15 cellular contexts compared by ENCODE assay signal in genomic region chr4:40478215-40478614, GRCh38.
A peak's percentile ranks its signal among the peaks of the same experiment; 100 is the strongest.
DNase-seq lines count a peak whose midpoint lies in the region; ATAC-seq and TF ChIP-seq lines count a peak whose summit lies in the region.
"Had no signal": no experiment of that assay in that cellular context is flagged by ENCODE, and none has a peak within 500 bp of the region (broad histone marks: within the 10 kb centered on the region; RNA-seq: fewer than 3 reads in every experiment).

No MANE protein-coding gene starts in this region.

- no peak overlapping the region for H3K4me3 ChIP-seq in heart left ventricle

- no peaks in the 10 kb centered on the region for H3K36me3 ChIP-seq in heart left ventricle

- TF ChIP-seq CTCF in CD14-positive monocyte (IDR thresholded peaks at IDR 0.05) (no peak), VCaP (conservative IDR thresholded peaks at IDR 0.05) (no peak), nephron progenitor cell (IDR thresholded peaks at IDR 0.05) (no peak), type B pancreatic cell (conservative IDR thresholded peaks at IDR 0.05) (no peak), heart left ventricle (IDR thresholded peaks at IDR 0.05) (no peak)

- no peak for ATAC-seq in heart left ventricle

- no peak for DNase-seq in CD14-positive monocyte (ENCODE audit: low spot score)
- DNase-seq in nephron progenitor cell = no peak
- DNase-seq in type B pancreatic cell (ENCODE audit: extremely low spot score, unreplicated experiment) = no peak
- DNase-seq in heart left ventricle = no peak
- DNase-seq in activated gamma-delta T cell (lab: John Stamatoyannopoulos, UW) = no peak
- DNase-seq in EL = no peak
- DNase-seq: AML-193; CD4-positive, alpha-beta memory T cell; DMS153; DMS79; GF-D8; GOT3; H7 had no signal

- no peaks in the 10 kb centered on the region for H3K9me3 ChIP-seq in heart left ventricle

- H3K27me3 ChIP-seq in heart left ventricle = peaks cover 0 to 9% (median 0%) of the 10 kb centered on the region in 9 donors

- H3K4me1 Mint-ChIP-seq in CD14-positive monocyte = peaks cover 23% of the 10 kb centered on the region
- H3K4me1 Mint-ChIP-seq in nephron progenitor cell = peaks cover 48% of the 10 kb centered on the region
- peaks cover 28% of the 10 kb centered on the region for H3K4me1 Mint-ChIP-seq in type B pancreatic cell (ENCODE audit: unreplicated experiment)

- intact Hi-C loops in CD14-positive monocyte (cut with micrococcal nuclease) (no loop called here), heart left ventricle (cut with DNase I) (no loop called here)

- TF ChIP-seq POLR2A in heart left ventricle (IDR thresholded peaks at IDR 0.05) = no peak

- H3K36me3 Mint-ChIP-seq in CD14-positive monocyte (peaks cover 32 to 35% of the 10 kb centered on the region in 2 donors), nephron progenitor cell (ENCODE audit: low read depth) (no peaks in the 10 kb centered on the region), type B pancreatic cell (peaks cover 10% of the 10 kb centered on the region)
- H3K36me3 Mint-ChIP-seq: CD4-positive, alpha-beta memory T cell had no signal

- 74 to 79% (median 76%) methylated on average over 3 of the region's 3 CpGs for WGBS in heart left ventricle, 4 donors

- H3K9me3 Mint-ChIP-seq in CD14-positive monocyte (no peaks in the 10 kb centered on the region), nephron progenitor cell (peaks cover 9% of the 10 kb centered on the region), type B pancreatic cell (peaks cover 6% of the 10 kb centered on the region)
- H3K9me3 Mint-ChIP-seq: CD4-positive, alpha-beta memory T cell had no signal

- H3K27me3 Mint-ChIP-seq in CD14-positive monocyte (ENCODE audit: low read depth in 3 of 3) = peaks cover 0 to 2% (median 0%) of the 10 kb centered on the region in 3 donors
- peaks cover 9% of the 10 kb centered on the region for H3K27me3 Mint-ChIP-seq in nephron progenitor cell (ENCODE audit: low read depth, poor library complexity)
- H3K27me3 Mint-ChIP-seq in type B pancreatic cell = no peaks in the 10 kb centered on the region

- H3K4me1 ChIP-seq in heart left ventricle = no peaks in the 10 kb centered on the region

- H3K27ac Mint-ChIP-seq in CD14-positive monocyte (peak overlapping the region in 6 of 7 donors; percentile 36 to 90 (median 80)), nephron progenitor cell (peak overlapping the region; percentile 60), type B pancreatic cell (peak overlapping the region; percentile 79)
- H3K27ac Mint-ChIP-seq: CD4-positive, alpha-beta memory T cell had no signal

- H3K4me3 Mint-ChIP-seq in CD14-positive monocyte = no peak overlapping the region
- H3K4me3 Mint-ChIP-seq in nephron progenitor cell = no peak overlapping the region
- H3K4me3 Mint-ChIP-seq in type B pancreatic cell = no peak overlapping the region
- H3K4me3 Mint-ChIP-seq: CD4-positive, alpha-beta memory T cell had no signal

- H3K27ac ChIP-seq in VCaP (0 out of 2 replicates have a peak overlapping the region, but pooled peaks have one; percentile 3), heart left ventricle (no peak overlapping the region)
- H3K27ac ChIP-seq: C4-2B had no signal
